2 cellular contexts compared by ENCODE assay signal in genomic region chr1:10322821-10323220, GRCh38.
TF ChIP-seq lines count a peak whose summit lies in the region.

No MANE protein-coding gene starts in this region.

TF ChIP-seq in HCT116, 20 proteins besides CTCF, POLR2A, EP300 and RAD21 (continued from another document):
- no peak for TF ChIP-seq CEBPB (IDR thresholded peaks at IDR 0.05; ENCODE audit: low read depth)
- TF ChIP-seq ZNF274 (IDR thresholded peaks at IDR 0.05; ENCODE audit: low read depth, low read length) = no peak
- no peak for TF ChIP-seq POLR2AphosphoS5 (IDR thresholded peaks at IDR 0.05; ENCODE audit: low read depth, low read length)
- no peak for TF ChIP-seq REST (IDR thresholded peaks at IDR 0.05; ENCODE audit: low read depth)
- no peak for TF ChIP-seq JUND (IDR thresholded peaks at IDR 0.05)

TF ChIP-seq in K562, 482 proteins besides CTCF, POLR2A, EP300 and RAD21 (continued from another document):
- TF ChIP-seq ATF3 (IDR thresholded peaks at IDR 0.05) = 0 out of 2 replicates have a peak, but pooled peaks have one; percentile 34
- TF ChIP-seq ATF3 (CRISPR knock-in tag; conservative IDR thresholded peaks at IDR 0.05) = no peak
- no peak for TF ChIP-seq ZNF197 (CRISPR knock-in tag; IDR thresholded peaks at IDR 0.05; ENCODE audit: low read depth)
- TF ChIP-seq SIRT6 (IDR thresholded peaks at IDR 0.05; ENCODE audit: low read depth, low read length) = no peak
- TF ChIP-seq ZNF282 (CRISPR knock-in tag; IDR thresholded peaks at IDR 0.05) = no peak
- TF ChIP-seq CEBPB (tag; IDR thresholded peaks at IDR 0.05) = peak; percentile 40; the same call in 1 of the 2 replicates
- TF ChIP-seq AFF1 (IDR thresholded peaks at IDR 0.05; ENCODE audit: low read depth in 1 of 2, partially characterized antibody in 2 of 2) = no peak
- TF ChIP-seq SP2 (IDR thresholded peaks at IDR 0.05; ENCODE audit: extremely low read depth, low read depth, low read length, poor library complexity, severe bottlenecking) = no peak
- no peak for TF ChIP-seq ZNF766 (CRISPR knock-in tag; conservative IDR thresholded peaks at IDR 0.05)
- TF ChIP-seq TCF15 (CRISPR knock-in tag; IDR thresholded peaks at IDR 0.05) = no peak
- no peak for TF ChIP-seq ZMIZ1 (IDR thresholded peaks at IDR 0.05; ENCODE audit: low read depth in 2 of 2, low read length in 2 of 2)
- no peak for TF ChIP-seq POLR2H (tag; IDR thresholded peaks at IDR 0.05; ENCODE audit: low read depth)
- no peak for TF ChIP-seq PHF8 (IDR thresholded peaks at IDR 0.05; ENCODE audit: borderline replicate concordance, low read length)
